Comparison of ENCODE assay signal across 8 cellular contexts in the genomic region with DNA sequence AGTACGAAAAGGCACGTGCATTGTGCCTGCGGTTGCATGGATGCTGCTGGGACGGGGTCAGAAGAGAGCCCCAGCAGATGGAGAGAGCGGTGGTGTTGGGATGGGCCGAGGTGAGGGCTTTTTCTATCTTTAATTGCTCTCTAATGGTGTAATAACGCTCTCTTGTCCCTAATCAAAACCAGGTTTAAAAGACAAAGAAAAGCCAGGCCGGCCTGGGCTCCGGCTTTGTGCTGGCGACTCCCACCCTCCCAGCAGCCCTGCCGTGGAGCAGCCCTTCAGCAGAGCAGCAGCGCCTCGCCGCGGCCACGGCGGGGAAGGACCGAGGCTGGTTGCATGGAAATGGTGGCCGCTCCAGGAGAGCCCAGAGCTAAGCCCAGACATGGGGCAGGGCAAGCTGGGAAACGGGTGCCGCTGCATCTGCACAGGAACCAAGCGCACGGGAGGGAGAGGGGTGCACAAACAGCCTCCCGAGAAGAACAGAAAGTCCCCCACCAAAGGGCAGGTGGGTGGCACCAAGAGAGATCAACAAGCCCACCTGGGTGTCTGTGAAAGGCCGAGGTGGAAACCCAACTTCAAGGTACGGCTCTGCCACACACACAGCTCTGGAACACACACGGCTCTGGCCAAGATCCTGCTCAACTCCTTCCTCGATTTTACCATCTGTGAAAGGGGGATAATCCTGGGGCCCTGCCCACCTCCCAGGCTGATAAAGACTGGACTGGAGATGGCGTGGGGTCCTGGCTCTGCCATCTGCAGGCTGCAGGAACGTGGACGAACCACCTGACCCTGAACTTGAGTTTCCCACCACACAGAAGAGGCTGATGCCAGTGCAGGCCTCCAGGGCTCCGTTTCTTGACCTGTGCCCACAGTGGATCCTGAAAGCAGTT. TPM values are rescaled to one million over a fixed set of nuclear protein-coding genes. Genes with fewer than 3 reads are reported as not detected.
DNase-seq lines count a peak whose midpoint lies in the region; ATAC-seq and TF ChIP-seq lines count a peak whose summit lies in the region.

No MANE protein-coding gene starts in this region.

- DNase-seq in BE2C (peak; percentile 94), NCI-H510A treated with DMSO at 0.1 percent for 48 hours (lab: John Stamatoyannopoulos, UW) (peak; percentile 88), activated T-cell treated with anti-CD3 and anti-CD28 coated beads for 24 hours (ENCODE audit: low read depth) (peak; percentile 9), fibroblast of pulmonary artery (ENCODE audit: low read depth) (peak; percentile 82), natural killer cell (peak; percentile 47), tibial nerve (ENCODE audit: low spot score in 2 of 2) (peak; percentile 90 to 92)

- H3K27me3 Mint-ChIP-seq in natural killer cell (ENCODE audit: low read depth in 2 of 2), result no peaks in the 10 kb centered on the region

- H3K27me3 ChIP-seq in BE2C (no peaks in the 10 kb centered on the region), tibial nerve (no peaks in the 10 kb centered on the region)

- no peak overlapping the region for H3K4me3 Mint-ChIP-seq in natural killer cell

- H3K4me1 ChIP-seq in BE2C (peaks cover 11% of the 10 kb centered on the region), tibial nerve (peaks cover 0 to 44% (median 25%) of the 10 kb centered on the region in 4 donors)

- no peaks in the 10 kb centered on the region for H3K9me3 ChIP-seq in BE2C
- no peaks in the 10 kb centered on the region for H3K9me3 ChIP-seq in tibial nerve

- ATAC-seq in GM18909 (IDR thresholded peaks at IDR 0.05; ENCODE audit: poor library complexity, unreplicated experiment), result peak; percentile 83
- peak; percentile 70 for ATAC-seq in HG03196 (IDR thresholded peaks at IDR 0.05; ENCODE audit: unreplicated experiment)
- ATAC-seq in natural killer cell, result peak; percentile 73 to 97 (median 85)

- H3K4me3 ChIP-seq in BE2C (ENCODE audit: low read depth, low read length), result no peak overlapping the region; the same call in 1 of the 2 replicates
- no peak overlapping the region for H3K4me3 ChIP-seq in fibroblast of pulmonary artery (replicated peaks; ENCODE audit: low read depth, low read length)
- no peak overlapping the region for H3K4me3 ChIP-seq in tibial nerve

- TF ChIP-seq CTCF in BE2C (IDR thresholded peaks at IDR 0.05; ENCODE audit: low read depth, low read length) (peak; percentile 91), fibroblast of pulmonary artery (IDR thresholded peaks at IDR 0.05; ENCODE audit: low read length, missing control alignments) (peak; percentile 86), natural killer cell (IDR thresholded peaks at IDR 0.05) (peak; percentile 40), tibial nerve (IDR thresholded peaks at IDR 0.05) (peak; percentile 84 to 98 (median 95))

- peak overlapping the region in 3 of 4 donors; percentile 37 to 82 (median 75) for H3K27ac ChIP-seq in tibial nerve

- H3K36me3 Mint-ChIP-seq in natural killer cell, result no peaks in the 10 kb centered on the region

- H3K27ac Mint-ChIP-seq in natural killer cell, result no peak overlapping the region

- no peaks in the 10 kb centered on the region for H3K36me3 ChIP-seq in BE2C
- peaks cover 0 to 72% (median 0%) of the 10 kb centered on the region in 3 donors for H3K36me3 ChIP-seq in tibial nerve

- intact Hi-C loops in natural killer cell (cut with micrococcal nuclease), result no loop called here

- TF ChIP-seq EP300 in tibial nerve (IDR thresholded peaks at IDR 0.05), result peak; percentile 40 to 89

- no peaks in the 10 kb centered on the region for H3K9me3 Mint-ChIP-seq in natural killer cell

- peaks cover 12 to 25% of the 10 kb centered on the region in 2 donors for H3K4me1 Mint-ChIP-seq in natural killer cell

- 25 to 28% methylated on average over 31 to 32 of the region's 32 CpGs for WGBS in tibial nerve, 2 donors

- no peak for TF ChIP-seq POLR2A in tibial nerve (IDR thresholded peaks at IDR 0.05)

RNA-seq across cellular contexts. Expression of gene HS1BP3, which starts 15.0 kb away (rescaled TPM):
- polyA plus RNA-seq in BE2C (2012; ENCODE audit: insufficient read depth, insufficient read length, low read depth), result 28.3 TPM
- total RNA-seq in natural killer cell, result 10 to 100 TPM; 17.4 to 25.7 (median 22.8) TPM
- total RNA-seq in tibial nerve, result 10 to 100 TPM; 24.5 to 45.9 (median 33.8) TPM

RNA-seq across cellular contexts. Expression of gene GDF7, which starts 31.0 kb away (rescaled TPM):
- polyA plus RNA-seq in BE2C (2012; ENCODE audit: insufficient read depth, insufficient read length, low read depth), result 0.14 TPM
- total RNA-seq in natural killer cell, result under 1 TPM; 0.02 to 0.10 (median 0.05) TPM
- 10 to 100 TPM in 3 of 4 donors, 1 to 10 TPM in 1; 6.3 to 20.0 (median 16.6) TPM for total RNA-seq in tibial nerve

Comparison
In these comparisons a context has a peak if more than half of its experiments do, and no peak if none do; other contexts are left out.
1. DNase-seq: peak in every context shown above with its lines; median percentile 94 in BE2C; 91 in tibial nerve; 88 in NCI-H510A treated with DMSO at 0.1 percent for 48 hours; 82 in fibroblast of pulmonary artery; 47 in natural killer cell; 9 in activated T-cell treated with anti-CD3 and anti-CD28 coated beads for 24 hours.
2. CTCF ChIP-seq: peak in every context shown above with its lines; median percentile 95 in tibial nerve; 91 in BE2C; 86 in fibroblast of pulmonary artery; 40 in natural killer cell.
3. RNA of gene GDF7, which starts 31.0 kb away (total RNA-seq): 6.3 to 20.0 TPM in tibial nerve; 0.02 to 0.10 TPM in natural killer cell; every median in the first group is over 4 times any median in the second.
4. Peak in every context shown above with its lines, with median percentiles within 50 percentile points of each other: ATAC-seq.